Comparison of ENCODE assay signal across 8 cellular contexts in genomic region chr3:46935168-46935858, GRCh38. TPM values are rescaled to one million over a fixed set of nuclear protein-coding genes. Genes with fewer than 3 reads are reported as not detected.
A peak's percentile ranks its signal among the peaks of the same experiment; 100 is the strongest.
DNase-seq lines count a peak whose midpoint lies in the region; ATAC-seq, FAIRE-seq and TF ChIP-seq lines count a peak whose summit lies in the region.

No MANE protein-coding gene starts in this region.

- DNase-seq in activated naive CD4-positive, alpha-beta T cell treated with anti-CD3 and anti-CD28 coated beads, Interleukin-2, amount 50 U/mL, for 72 hours (ENCODE audit: low spot score in 2 of 2), result no peak
- DNase-seq in activated naive CD4-positive, alpha-beta T cell (lab: John Stamatoyannopoulos, UW), result no peak
- no peak for DNase-seq in activated T-helper 1 cell treated with anti-CD3 and anti-CD28 coated beads, Interleukin-12 subunit alpha, Interleukin-12 subunit beta, Interleukin-2, Interleukin-4 antibody, amounts not matched to agents 30 ng/mL and 10 ng/mL and 1 ng/mL, durations not matched to agents 14 hours and 24 hours and 36 hours (ENCODE audit: low spot score)
- peak; percentile 69 to 89 for DNase-seq in heart right ventricle
- peak; percentile 96 for DNase-seq in pulmonary artery endothelial cell (ENCODE audit: low read depth, low spot score)
- no peak for DNase-seq in GM19239 (ENCODE audit: insufficient read length, low spot score)
- no peak for DNase-seq in stimulated activated naive CD4-positive, alpha-beta T cell (lab: John Stamatoyannopoulos, UW)

- peaks cover 67% of the 10 kb centered on the region for H3K4me1 Mint-ChIP-seq in activated T-helper 1 cell treated with anti-CD3 and anti-CD28 coated beads, Interleukin-12 subunit alpha, Interleukin-12 subunit beta, Interleukin-2, Interleukin-4 antibody, amounts not matched to agents 30 ng/mL and 10 ng/mL and 1 ng/mL, durations not matched to agents 14 hours and 24 hours and 36 hours (ENCODE audit: low read depth)

- H3K36me3 Mint-ChIP-seq in activated naive CD4-positive, alpha-beta T cell treated with anti-CD3 and anti-CD28 coated beads, Interleukin-2, amount 50 U/mL, for 72 hours, result peaks cover 0 to 9% of the 10 kb centered on the region in 2 donors
- H3K36me3 Mint-ChIP-seq in activated T-helper 1 cell treated with anti-CD3 and anti-CD28 coated beads, Interleukin-12 subunit alpha, Interleukin-12 subunit beta, Interleukin-2, Interleukin-4 antibody, amounts not matched to agents 30 ng/mL and 10 ng/mL and 1 ng/mL, durations not matched to agents 14 hours and 24 hours and 36 hours (ENCODE audit: low read depth), result peaks cover 35% of the 10 kb centered on the region

- H3K9me3 ChIP-seq in heart right ventricle, result no peaks in the 10 kb centered on the region

- H3K4me3 ChIP-seq in heart right ventricle, result no peak overlapping the region

- H3K27ac ChIP-seq in heart right ventricle, result peak overlapping the region; percentile 54 to 90 (median 80)

- intact Hi-C loops in activated T-helper 1 cell treated with anti-CD3 and anti-CD28 coated beads, Interleukin-12 subunit alpha, Interleukin-12 subunit beta, Interleukin-2, Interleukin-4 antibody, amounts not matched to agents 30 ng/mL and 10 ng/mL and 1 ng/mL, durations not matched to agents 14 hours and 24 hours and 36 hours (cut with micrococcal nuclease), result no loop called here
- intact Hi-C loops in heart right ventricle (cut with DNase I), result no loop called here

- WGBS in heart right ventricle, 2 donors, result 39 to 50% methylated on average over 7 of the region's 7 CpGs

- no peaks in the 10 kb centered on the region for H3K9me3 Mint-ChIP-seq in activated naive CD4-positive, alpha-beta T cell treated with anti-CD3 and anti-CD28 coated beads, Interleukin-2, amount 50 U/mL, for 72 hours
- H3K9me3 Mint-ChIP-seq in activated T-helper 1 cell treated with anti-CD3 and anti-CD28 coated beads, Interleukin-12 subunit alpha, Interleukin-12 subunit beta, Interleukin-2, Interleukin-4 antibody, amounts not matched to agents 30 ng/mL and 10 ng/mL and 1 ng/mL, durations not matched to agents 14 hours and 24 hours and 36 hours, result no peaks in the 10 kb centered on the region

- peak overlapping the region; percentile 61 to 92 for H3K27ac Mint-ChIP-seq in activated naive CD4-positive, alpha-beta T cell treated with anti-CD3 and anti-CD28 coated beads, Interleukin-2, amount 50 U/mL, for 72 hours
- H3K27ac Mint-ChIP-seq in activated T-helper 1 cell treated with anti-CD3 and anti-CD28 coated beads, Interleukin-12 subunit alpha, Interleukin-12 subunit beta, Interleukin-2, Interleukin-4 antibody, amounts not matched to agents 30 ng/mL and 10 ng/mL and 1 ng/mL, durations not matched to agents 14 hours and 24 hours and 36 hours, result peak overlapping the region; percentile 68

- peaks cover 0 to 48% (median 13%) of the 10 kb centered on the region in 9 donors for H3K36me3 ChIP-seq in heart right ventricle

- peaks cover 46 to 100% (median 96%) of the 10 kb centered on the region in 9 donors for H3K4me1 ChIP-seq in heart right ventricle

- no peaks in the 10 kb centered on the region for H3K27me3 ChIP-seq in heart right ventricle

- H3K4me3 Mint-ChIP-seq in activated T-helper 1 cell treated with anti-CD3 and anti-CD28 coated beads, Interleukin-12 subunit alpha, Interleukin-12 subunit beta, Interleukin-2, Interleukin-4 antibody, amounts not matched to agents 30 ng/mL and 10 ng/mL and 1 ng/mL, durations not matched to agents 14 hours and 24 hours and 36 hours, result no peak overlapping the region

- no peaks in the 10 kb centered on the region for H3K27me3 Mint-ChIP-seq in activated T-helper 1 cell treated with anti-CD3 and anti-CD28 coated beads, Interleukin-12 subunit alpha, Interleukin-12 subunit beta, Interleukin-2, Interleukin-4 antibody, amounts not matched to agents 30 ng/mL and 10 ng/mL and 1 ng/mL, durations not matched to agents 14 hours and 24 hours and 36 hours (ENCODE audit: insufficient read depth)

- TF ChIP-seq CTCF in heart right ventricle (IDR thresholded peaks at IDR 0.05), result peak; percentile 16 to 66 (median 57)

- no peak for FAIRE-seq in GM19239 (lab: Jason Lieb, UNC)

- no peak for ATAC-seq in activated naive CD4-positive, alpha-beta T cell treated with anti-CD3 and anti-CD28 coated beads, Interleukin-2, amount 50 U/mL, for 72 hours
- ATAC-seq in heart right ventricle (peak; percentile 83 to 94 (median 89)), GM19397 (IDR thresholded peaks at IDR 0.05; ENCODE audit: unreplicated experiment) (no peak)

RNA-seq across cellular contexts. Expression of gene CCDC12, which starts 41.2 kb away (rescaled TPM):
- total RNA-seq in activated naive CD4-positive, alpha-beta T cell treated with anti-CD3 and anti-CD28 coated beads, Interleukin-2, amount 50 U/mL, for 72 hours, result 10 to 100 TPM; 49.3 to 55.2 TPM
- total RNA-seq in activated T-helper 1 cell treated with anti-CD3 and anti-CD28 coated beads, Interleukin-12 subunit alpha, Interleukin-12 subunit beta, Interleukin-2, Interleukin-4 antibody, amounts not matched to agents 30 ng/mL and 10 ng/mL and 1 ng/mL, durations not matched to agents 14 hours and 24 hours and 36 hours, result 68.7 and 69.1 TPM in 2 replicates
- total RNA-seq in heart right ventricle (10 to 100 TPM; 28.8 to 39.9 (median 33.3) TPM), pulmonary artery endothelial cell (38.6 and 40.5 TPM in 2 replicates)
- 100 to 1,000 TPM in 1 of 2 donors, 10 to 100 TPM in 1; 86.1 to 137 TPM for polyA plus RNA-seq in heart right ventricle

RNA-seq across cellular contexts. Expression of gene NBEAL2, which starts 44.2 kb away (rescaled TPM):
- total RNA-seq in activated naive CD4-positive, alpha-beta T cell treated with anti-CD3 and anti-CD28 coated beads, Interleukin-2, amount 50 U/mL, for 72 hours, result 100 to 1,000 TPM in 1 of 2 donors, 10 to 100 TPM in 1; 75.7 to 122 TPM
- total RNA-seq in activated T-helper 1 cell treated with anti-CD3 and anti-CD28 coated beads, Interleukin-12 subunit alpha, Interleukin-12 subunit beta, Interleukin-2, Interleukin-4 antibody, amounts not matched to agents 30 ng/mL and 10 ng/mL and 1 ng/mL, durations not matched to agents 14 hours and 24 hours and 36 hours, result 118 and 119 TPM in 2 replicates
- total RNA-seq in heart right ventricle (10 to 100 TPM in 7 of 10 donors, 1 to 10 TPM in 3; 7.6 to 23.1 (median 10.8) TPM), pulmonary artery endothelial cell (24.3 and 36.9 TPM in 2 replicates)
- polyA plus RNA-seq in heart right ventricle, result 10 to 100 TPM; 44.0 to 51.1 TPM

RNA-seq across cellular contexts. Expression of gene PTH1R, which starts 57.8 kb away (rescaled TPM):
- total RNA-seq in activated naive CD4-positive, alpha-beta T cell treated with anti-CD3 and anti-CD28 coated beads, Interleukin-2, amount 50 U/mL, for 72 hours, result not detected
- total RNA-seq in activated T-helper 1 cell treated with anti-CD3 and anti-CD28 coated beads, Interleukin-12 subunit alpha, Interleukin-12 subunit beta, Interleukin-2, Interleukin-4 antibody, amounts not matched to agents 30 ng/mL and 10 ng/mL and 1 ng/mL, durations not matched to agents 14 hours and 24 hours and 36 hours, result not detected in 2 replicates
- 10 to 100 TPM in 2 of 10 donors, 1 to 10 TPM in 8; 1.5 to 18.5 (median 3.0) TPM for total RNA-seq in heart right ventricle
- polyA plus RNA-seq in heart right ventricle, result 10 to 100 TPM; 12.8 to 89.8 TPM
- 0.35 and 0.40 TPM in 2 replicates for total RNA-seq in pulmonary artery endothelial cell

Comparison
In these comparisons a context has a peak if more than half of its experiments do, and no peak if none do; other contexts are left out.
1. ATAC-seq: peak in heart right ventricle (8 of 8); none in activated naive CD4-positive, alpha-beta T cell treated with anti-CD3 and anti-CD28 coated beads, Interleukin-2, amount 50 U/mL, for 72 hours (0 of 2) and GM19397 (single experiment).
2. DNase-seq: peak in heart right ventricle (2 of 2) and pulmonary artery endothelial cell (single experiment); none in activated naive CD4-positive, alpha-beta T cell treated with anti-CD3 and anti-CD28 coated beads, Interleukin-2, amount 50 U/mL, for 72 hours (0 of 2), activated naive CD4-positive, alpha-beta T cell (0 of 4), activated T-helper 1 cell treated with anti-CD3 and anti-CD28 coated beads, Interleukin-12 subunit alpha, Interleukin-12 subunit beta, Interleukin-2, Interleukin-4 antibody, amounts not matched to agents 30 ng/mL and 10 ng/mL and 1 ng/mL, durations not matched to agents 14 hours and 24 hours and 36 hours (single experiment), GM19239 (single experiment) and stimulated activated naive CD4-positive, alpha-beta T cell (0 of 6).